ENCODE assay signal across 13 cellular contexts in the genomic region with DNA sequence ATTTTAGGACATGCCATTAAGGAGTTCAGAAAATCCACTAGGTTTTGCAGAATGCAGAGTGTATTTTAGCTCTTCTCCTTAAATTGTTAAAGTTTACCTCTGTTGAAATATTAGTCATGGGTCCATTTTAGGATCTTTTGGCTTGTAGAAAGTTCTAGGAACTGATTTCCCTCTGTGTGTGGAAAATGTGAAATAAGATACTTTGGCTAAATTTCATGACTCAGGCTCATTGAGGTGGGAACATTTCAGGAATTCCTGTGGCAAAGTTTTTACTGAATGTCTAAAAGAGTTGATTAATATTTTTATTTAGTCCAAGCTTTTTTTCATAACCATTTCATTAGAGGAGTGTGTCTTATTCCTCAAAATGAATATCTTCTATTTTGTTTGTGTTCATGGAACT. TPM values are rescaled to one million over a fixed set of nuclear protein-coding genes. Genes with fewer than 3 reads are reported as not detected.
DNase-seq lines count a peak whose midpoint lies in the region; ATAC-seq and TF ChIP-seq lines count a peak whose summit lies in the region.
"Had no signal": no experiment of that assay in that cellular context is flagged by ENCODE, and none has a peak within 500 bp of the region (broad histone marks: within the 10 kb centered on the region; RNA-seq: fewer than 3 reads in every experiment).

No MANE protein-coding gene starts in this region.

- H3K4me1 Mint-ChIP-seq in WTC11: peaks cover 53% of the 10 kb centered on the region

- H3K36me3 Mint-ChIP-seq in WTC11: peaks cover 8% of the 10 kb centered on the region

- H3K4me3 Mint-ChIP-seq in WTC11: no peak overlapping the region
- H3K4me3 Mint-ChIP-seq: effector memory CD8-positive, alpha-beta T cell had no signal

- H3K9me3 Mint-ChIP-seq in WTC11: peaks cover 4% of the 10 kb centered on the region
- H3K9me3 Mint-ChIP-seq: effector memory CD8-positive, alpha-beta T cell had no signal

- POLR2A ChIA-PET in WTC11 (lab: Charles Lee): no interaction called here

- CTCF ChIA-PET in WTC11 (lab: Charles Lee): no interaction called here

- H3K4me1 ChIP-seq in effector memory CD4-positive, alpha-beta T cell (ENCODE audit: control insufficient read depth, insufficient read depth, low read length, poor library complexity, severe bottlenecking): no peaks in the 10 kb centered on the region

- no peaks in the 10 kb centered on the region for H3K27me3 ChIP-seq in effector memory CD4-positive, alpha-beta T cell (replicated peaks; ENCODE audit: control insufficient read depth, insufficient read depth, low read length, poor library complexity, severe bottlenecking)
- H3K27me3 ChIP-seq: adrenal gland had no signal

- no peak for ATAC-seq in WTC11
- no peak for ATAC-seq in Right ventricle myocardium superior (ENCODE audit: poor library complexity)
- no peak for ATAC-seq in GM18519 (IDR thresholded peaks at IDR 0.05; ENCODE audit: low FRiP score, unreplicated experiment)
- ATAC-seq: effector memory CD8-positive, alpha-beta T cell had no signal

- no peak overlapping the region for H3K4me3 ChIP-seq in effector memory CD4-positive, alpha-beta T cell (ENCODE audit: insufficient read depth, low read depth, low read length, poor library complexity, severe bottlenecking)
- H3K4me3 ChIP-seq: adrenal gland had no signal

- H3K36me3 ChIP-seq in effector memory CD4-positive, alpha-beta T cell (ENCODE audit: control insufficient read depth, insufficient read depth, low read length): no peaks in the 10 kb centered on the region
- H3K36me3 ChIP-seq: adrenal gland had no signal

- H3K9me3 ChIP-seq in effector memory CD4-positive, alpha-beta T cell (ENCODE audit: control insufficient read depth, low read length): no peaks in the 10 kb centered on the region
- H3K9me3 ChIP-seq: adrenal gland had no signal

- H3K27ac ChIP-seq in effector memory CD4-positive, alpha-beta T cell (ENCODE audit: insufficient read depth, low read length, poor library complexity, severe bottlenecking): no peak overlapping the region
- H3K27ac ChIP-seq: adrenal gland had no signal

- no peak for TF ChIP-seq CTCF in WTC11 (IDR thresholded peaks at IDR 0.05)

- peak overlapping the region; percentile 87 for H3K27ac Mint-ChIP-seq in WTC11
- H3K27ac Mint-ChIP-seq: effector memory CD8-positive, alpha-beta T cell had no signal

- DNase-seq in HCEC 1CT: peak; percentile 64
- DNase-seq in WTC11 (ENCODE audit: low spot score): no peak
- DNase-seq in fibroblast of the conjunctiva (ENCODE audit: low read depth): peak; percentile 8
- peak; percentile 55 for DNase-seq in stromal cell of bone marrow (ENCODE audit: low read depth)
- DNase-seq in Right ventricle myocardium superior: no peak
- no peak for DNase-seq in NK-92 treated with Interleukin-12 subunit alpha and Interleukin-12 subunit beta, amount 100 ng/mL, for 24 hours (lab: John Stamatoyannopoulos, UW)
- no peak for DNase-seq in effector memory CD4-positive, alpha-beta T cell
- DNase-seq: activated CD4-positive, CD25-positive, alpha-beta regulatory T cell; adrenal gland; effector memory CD8-positive, alpha-beta T cell; NCI-H2029; stimulated activated CD4-positive, alpha-beta T cell treated with anti-CD3 and anti-CD28 coated beads, Interleukin-12 subunit alpha, Interleukin-12 subunit beta, amount 100 ng/mL, for 4 hours had no signal

- no peaks in the 10 kb centered on the region for H3K27me3 Mint-ChIP-seq in WTC11 (ENCODE audit: low read depth)

- intact Hi-C loops in Right ventricle myocardium superior (cut with DNase I): no loop called here

TF ChIP-seq in WTC11, 78 proteins besides CTCF, POLR2A, EP300 and RAD21:
- TF ChIP-seq EMX1 (CRISPR knock-in tag; IDR thresholded peaks at IDR 0.05) (no peak), FOXJ3 (CRISPR knock-in tag; IDR thresholded peaks at IDR 0.05; ENCODE audit: borderline replicate concordance) (no peak), NFYB (CRISPR knock-in tag; conservative IDR thresholded peaks at IDR 0.05; ENCODE audit: low read depth) (no peak), GABPB1 (CRISPR knock-in tag; IDR thresholded peaks at IDR 0.05) (no peak), CREB1 (CRISPR knock-in tag; IDR thresholded peaks at IDR 0.05) (no peak), SP1 (CRISPR knock-in tag; conservative IDR thresholded peaks at IDR 0.05) (no peak), HMGA2 (CRISPR knock-in tag; IDR thresholded peaks at IDR 0.05) (no peak)
- TF ChIP-seq, protein P1, sequence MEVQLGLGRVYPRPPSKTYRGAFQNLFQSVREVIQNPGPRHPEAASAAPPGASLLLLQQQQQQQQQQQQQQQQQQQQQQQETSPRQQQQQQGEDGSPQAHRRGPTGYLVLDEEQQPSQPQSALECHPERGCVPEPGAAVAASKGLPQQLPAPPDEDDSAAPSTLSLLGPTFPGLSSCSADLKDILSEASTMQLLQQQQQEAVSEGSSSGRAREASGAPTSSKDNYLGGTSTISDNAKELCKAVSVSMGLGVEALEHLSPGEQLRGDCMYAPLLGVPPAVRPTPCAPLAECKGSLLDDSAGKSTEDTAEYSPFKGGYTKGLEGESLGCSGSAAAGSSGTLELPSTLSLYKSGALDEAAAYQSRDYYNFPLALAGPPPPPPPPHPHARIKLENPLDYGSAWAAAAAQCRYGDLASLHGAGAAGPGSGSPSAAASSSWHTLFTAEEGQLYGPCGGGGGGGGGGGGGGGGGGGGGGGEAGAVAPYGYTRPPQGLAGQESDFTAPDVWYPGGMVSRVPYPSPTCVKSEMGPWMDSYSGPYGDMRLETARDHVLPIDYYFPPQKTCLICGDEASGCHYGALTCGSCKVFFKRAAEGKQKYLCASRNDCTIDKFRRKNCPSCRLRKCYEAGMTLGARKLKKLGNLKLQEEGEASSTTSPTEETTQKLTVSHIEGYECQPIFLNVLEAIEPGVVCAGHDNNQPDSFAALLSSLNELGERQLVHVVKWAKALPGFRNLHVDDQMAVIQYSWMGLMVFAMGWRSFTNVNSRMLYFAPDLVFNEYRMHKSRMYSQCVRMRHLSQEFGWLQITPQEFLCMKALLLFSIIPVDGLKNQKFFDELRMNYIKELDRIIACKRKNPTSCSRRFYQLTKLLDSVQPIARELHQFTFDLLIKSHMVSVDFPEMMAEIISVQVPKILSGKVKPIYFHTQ (CRISPR knock-in tag; IDR thresholded peaks at IDR 0.05): no peak
- TF ChIP-seq, protein P2, sequence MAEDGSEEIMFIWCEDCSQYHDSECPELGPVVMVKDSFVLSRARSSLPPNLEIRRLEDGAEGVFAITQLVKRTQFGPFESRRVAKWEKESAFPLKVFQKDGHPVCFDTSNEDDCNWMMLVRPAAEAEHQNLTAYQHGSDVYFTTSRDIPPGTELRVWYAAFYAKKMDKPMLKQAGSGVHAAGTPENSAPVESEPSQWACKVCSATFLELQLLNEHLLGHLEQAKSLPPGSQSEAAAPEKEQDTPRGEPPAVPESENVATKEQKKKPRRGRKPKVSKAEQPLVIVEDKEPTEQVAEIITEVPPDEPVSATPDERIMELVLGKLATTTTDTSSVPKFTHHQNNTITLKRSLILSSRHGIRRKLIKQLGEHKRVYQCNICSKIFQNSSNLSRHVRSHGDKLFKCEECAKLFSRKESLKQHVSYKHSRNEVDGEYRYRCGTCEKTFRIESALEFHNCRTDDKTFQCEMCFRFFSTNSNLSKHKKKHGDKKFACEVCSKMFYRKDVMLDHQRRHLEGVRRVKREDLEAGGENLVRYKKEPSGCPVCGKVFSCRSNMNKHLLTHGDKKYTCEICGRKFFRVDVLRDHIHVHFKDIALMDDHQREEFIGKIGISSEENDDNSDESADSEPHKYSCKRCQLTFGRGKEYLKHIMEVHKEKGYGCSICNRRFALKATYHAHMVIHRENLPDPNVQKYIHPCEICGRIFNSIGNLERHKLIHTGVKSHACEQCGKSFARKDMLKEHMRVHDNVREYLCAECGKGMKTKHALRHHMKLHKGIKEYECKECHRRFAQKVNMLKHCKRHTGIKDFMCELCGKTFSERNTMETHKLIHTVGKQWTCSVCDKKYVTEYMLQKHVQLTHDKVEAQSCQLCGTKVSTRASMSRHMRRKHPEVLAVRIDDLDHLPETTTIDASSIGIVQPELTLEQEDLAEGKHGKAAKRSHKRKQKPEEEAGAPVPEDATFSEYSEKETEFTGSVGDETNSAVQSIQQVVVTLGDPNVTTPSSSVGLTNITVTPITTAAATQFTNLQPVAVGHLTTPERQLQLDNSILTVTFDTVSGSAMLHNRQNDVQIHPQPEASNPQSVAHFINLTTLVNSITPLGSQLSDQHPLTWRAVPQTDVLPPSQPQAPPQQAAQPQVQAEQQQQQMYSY (CRISPR knock-in tag; IDR thresholded peaks at IDR 0.05): no peak
- TF ChIP-seq, protein P3, sequence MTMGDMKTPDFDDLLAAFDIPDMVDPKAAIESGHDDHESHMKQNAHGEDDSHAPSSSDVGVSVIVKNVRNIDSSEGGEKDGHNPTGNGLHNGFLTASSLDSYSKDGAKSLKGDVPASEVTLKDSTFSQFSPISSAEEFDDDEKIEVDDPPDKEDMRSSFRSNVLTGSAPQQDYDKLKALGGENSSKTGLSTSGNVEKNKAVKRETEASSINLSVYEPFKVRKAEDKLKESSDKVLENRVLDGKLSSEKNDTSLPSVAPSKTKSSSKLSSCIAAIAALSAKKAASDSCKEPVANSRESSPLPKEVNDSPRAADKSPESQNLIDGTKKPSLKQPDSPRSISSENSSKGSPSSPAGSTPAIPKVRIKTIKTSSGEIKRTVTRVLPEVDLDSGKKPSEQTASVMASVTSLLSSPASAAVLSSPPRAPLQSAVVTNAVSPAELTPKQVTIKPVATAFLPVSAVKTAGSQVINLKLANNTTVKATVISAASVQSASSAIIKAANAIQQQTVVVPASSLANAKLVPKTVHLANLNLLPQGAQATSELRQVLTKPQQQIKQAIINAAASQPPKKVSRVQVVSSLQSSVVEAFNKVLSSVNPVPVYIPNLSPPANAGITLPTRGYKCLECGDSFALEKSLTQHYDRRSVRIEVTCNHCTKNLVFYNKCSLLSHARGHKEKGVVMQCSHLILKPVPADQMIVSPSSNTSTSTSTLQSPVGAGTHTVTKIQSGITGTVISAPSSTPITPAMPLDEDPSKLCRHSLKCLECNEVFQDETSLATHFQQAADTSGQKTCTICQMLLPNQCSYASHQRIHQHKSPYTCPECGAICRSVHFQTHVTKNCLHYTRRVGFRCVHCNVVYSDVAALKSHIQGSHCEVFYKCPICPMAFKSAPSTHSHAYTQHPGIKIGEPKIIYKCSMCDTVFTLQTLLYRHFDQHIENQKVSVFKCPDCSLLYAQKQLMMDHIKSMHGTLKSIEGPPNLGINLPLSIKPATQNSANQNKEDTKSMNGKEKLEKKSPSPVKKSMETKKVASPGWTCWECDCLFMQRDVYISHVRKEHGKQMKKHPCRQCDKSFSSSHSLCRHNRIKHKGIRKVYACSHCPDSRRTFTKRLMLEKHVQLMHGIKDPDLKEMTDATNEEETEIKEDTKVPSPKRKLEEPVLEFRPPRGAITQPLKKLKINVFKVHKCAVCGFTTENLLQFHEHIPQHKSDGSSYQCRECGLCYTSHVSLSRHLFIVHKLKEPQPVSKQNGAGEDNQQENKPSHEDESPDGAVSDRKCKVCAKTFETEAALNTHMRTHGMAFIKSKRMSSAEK (CRISPR knock-in tag; IDR thresholded peaks at IDR 0.05; ENCODE audit: borderline replicate concordance): no peak

RNA-seq across cellular contexts. Expression of a gene that starts 7.0 kb away (rescaled TPM):
- total RNA-seq in WTC11 (2021) (64.2 to 68.6 TPM (median 67.5 TPM) in 3 replicates), Right ventricle myocardium superior (16.8 TPM)

Comparison
In these comparisons a context has a peak if more than half of its experiments do, and no peak if none do; other contexts are left out.
1. DNase-seq: peak in HCEC 1CT (single experiment), fibroblast of the conjunctiva (single experiment) and stromal cell of bone marrow (single experiment); none in WTC11 (single experiment), Right ventricle myocardium superior (single experiment), NK-92 treated with Interleukin-12 subunit alpha and Interleukin-12 subunit beta, amount 100 ng/mL, for 24 hours (single experiment) and effector memory CD4-positive, alpha-beta T cell (0 of 3).